In genomic region chr12:92987846-92988621, GRCh38 we compare ENCODE assay signal across 9 cellular contexts. TPM values are rescaled to one million over a fixed set of nuclear protein-coding genes. Genes with fewer than 3 reads are reported as not detected.
DNase-seq lines count a peak whose midpoint lies in the region; ATAC-seq and TF ChIP-seq lines count a peak whose summit lies in the region.
"Had no signal": no experiment of that assay in that cellular context is flagged by ENCODE, and none has a peak within 500 bp of the region (broad histone marks: within the 10 kb centered on the region; RNA-seq: fewer than 3 reads in every experiment).

No MANE protein-coding gene starts in this region.

- H4K5ac ChIP-seq in H9 (ENCODE audit: insufficient read length, low read depth, low read length), result no peak overlapping the region

- H3K14ac ChIP-seq in H9 (ENCODE audit: insufficient read depth, low read length), result no peak overlapping the region

- peak; percentile 42 for DNase-seq in H9
- DNase-seq in MV-4-11 (lab: John Stamatoyannopoulos, UW), result peak; percentile 99
- peak; percentile 10 for DNase-seq in choroid plexus epithelial cell (ENCODE audit: low read depth)
- no peak for DNase-seq in NCI-H1436 (lab: John Stamatoyannopoulos, UW)
- DNase-seq in SHP77 (lab: John Stamatoyannopoulos, UW), result no peak
- no peak for DNase-seq in LoVo (ENCODE audit: low spot score)

- H4K91ac ChIP-seq in H9 (ENCODE audit: insufficient read length, low read depth, low read length), result no peak overlapping the region

- no peak overlapping the region for H2BK120ac ChIP-seq in H9 (ENCODE audit: low read depth, low read length, poor library complexity, severe bottlenecking)

- H3K9me3 Mint-ChIP-seq in H9, result peaks cover 3 to 5% of the 10 kb centered on the region in 2 experiments; a peak in 4 of 5 replicates

- H2BK15ac ChIP-seq in H9 (ENCODE audit: low read depth, low read length), result no peak overlapping the region

- H3K79me2 ChIP-seq in H9 (ENCODE audit: insufficient read depth, low read length) (no peaks in the 10 kb centered on the region), parathyroid adenoma (no peaks in the 10 kb centered on the region)

- H3K4me1 Mint-ChIP-seq in H9, result peaks cover 9% of the 10 kb centered on the region in 2 experiments

- H3K4me2 ChIP-seq in H9 (ENCODE audit: insufficient read depth, insufficient read length, low read length) (no peak overlapping the region), parathyroid adenoma (ENCODE audit: low read length) (no peak overlapping the region)

- H4K20me1 ChIP-seq in H9 (ENCODE audit: control insufficient read depth, insufficient read depth, insufficient read length), result no peaks in the 10 kb centered on the region

- H3K4me3 Mint-ChIP-seq in H9, result no peak overlapping the region

- 0 out of 7 replicates have a peak overlapping the region, but pooled peaks of 2 of the 3 experiments have one; percentile 31 to 42 for H3K27ac Mint-ChIP-seq in H9

- no peak overlapping the region for H2BK5ac ChIP-seq in H9 (ENCODE audit: insufficient read length, low read length)

- no peak overlapping the region for H2BK12ac ChIP-seq in H9 (ENCODE audit: insufficient read length, low read depth, low read length)

- H3K9me3 ChIP-seq in H9 (ENCODE audit: control insufficient read depth, low read depth, low read length), result peaks cover 3% of the 10 kb centered on the region
- no peaks in the 10 kb centered on the region for H3K9me3 ChIP-seq in parathyroid adenoma (ENCODE audit: control insufficient read depth, low read length)
- H3K9me3 ChIP-seq: ovary had no signal

- peaks cover 0 to 2% (median 0%) of the 10 kb centered on the region in 3 experiments; a peak in 2 of 7 replicates for H3K36me3 Mint-ChIP-seq in H9 (ENCODE audit: insufficient read depth in 1 of 3, low read depth in 3 of 3)

- H3K27me3 Mint-ChIP-seq in H9 (ENCODE audit: low read depth), result no peaks in the 10 kb centered on the region

- no peaks in the 10 kb centered on the region for H3K79me1 ChIP-seq in H9 (ENCODE audit: insufficient read depth, low read depth, low read length, poor library complexity, severe bottlenecking)

- H4K8ac ChIP-seq in H9 (replicated peaks; ENCODE audit: insufficient read length, low read depth, low read length), result no peak overlapping the region

- H2AK5ac ChIP-seq in H9 (ENCODE audit: insufficient read length, low read length), result no peak overlapping the region

- no peak overlapping the region for H3K18ac ChIP-seq in H9 (ENCODE audit: insufficient read length, low read depth, low read length)

- no peak overlapping the region for H3T11ph ChIP-seq in H9 (ENCODE audit: low read length)

- H3K4me1 ChIP-seq in H9 (ENCODE audit: insufficient read depth, low read length) (no peaks in the 10 kb centered on the region; the same call in 1 of the 2 replicates), parathyroid adenoma (peaks cover 13% of the 10 kb centered on the region)

- no CpG with 5 or more reads among the region's 4 CpGs for WGBS in H9 (ENCODE audit: extremely low coverage, insufficient read length, low lambda C conversion rate)

- H3K23me2 ChIP-seq in H9 (ENCODE audit: insufficient read length, low read depth, low read length, poor library complexity, severe bottlenecking), result no peaks in the 10 kb centered on the region

- H2AFZ ChIP-seq in H9 (ENCODE audit: low read length), result no peak overlapping the region
- H2AFZ ChIP-seq in parathyroid adenoma, result peak overlapping the region; percentile 69

- H3K56ac ChIP-seq in H9 (ENCODE audit: insufficient read length, low read depth, low read length), result no peak overlapping the region

- ATAC-seq in GM18861 (IDR thresholded peaks at IDR 0.05; ENCODE audit: unreplicated experiment), result peak; percentile 83

- H3K36me3 ChIP-seq in parathyroid adenoma (ENCODE audit: control insufficient read depth, insufficient read depth, low read length), result no peaks in the 10 kb centered on the region
- H3K36me3 ChIP-seq: ovary had no signal

- no peak overlapping the region for H3K23ac ChIP-seq in H9 (ENCODE audit: insufficient read length, low read depth, low read length)

- H3K9ac ChIP-seq in H9 (ENCODE audit: extremely low read depth, insufficient read length, low read length) (no peak overlapping the region), parathyroid adenoma (no peak overlapping the region)

- H3K4me3 ChIP-seq in choroid plexus epithelial cell (ENCODE audit: low read depth, low read length) (no peak overlapping the region), parathyroid adenoma (ENCODE audit: low read depth, low read length) (no peak overlapping the region)
- H3K4me3 ChIP-seq: ovary had no signal

- H3K4ac ChIP-seq in H9 (ENCODE audit: low read depth, low read length), result no peak overlapping the region

- TF ChIP-seq CTCF in H9 (conservative IDR thresholded peaks at IDR 0.05), result no peak
- TF ChIP-seq CTCF in choroid plexus epithelial cell (conservative IDR thresholded peaks at IDR 0.05; ENCODE audit: low read depth, low read length), result no peak
- TF ChIP-seq CTCF in parathyroid adenoma (IDR thresholded peaks at IDR 0.05), result no peak

- H3K27me3 ChIP-seq in H9 (ENCODE audit: insufficient read depth, low read length), result no peaks in the 10 kb centered on the region
- no peaks in the 10 kb centered on the region for H3K27me3 ChIP-seq in parathyroid adenoma (ENCODE audit: control insufficient read depth, insufficient read depth, low read length)
- H3K27me3 ChIP-seq: ovary had no signal

- H2BK20ac ChIP-seq in H9 (ENCODE audit: low read depth, low read length, poor library complexity, severe bottlenecking), result no peak overlapping the region

- H3K27ac ChIP-seq in H9 (ENCODE audit: insufficient read length, low read depth, low read length) (no peak overlapping the region), parathyroid adenoma (peak overlapping the region; percentile 52)

RNA-seq across cellular contexts. Expression of gene EEA1, which starts 58.9 kb away (rescaled TPM):
- total RNA-seq in H9 (2021), result 11.2 and 14.9 TPM in 2 replicates

Comparison
In these comparisons a context has a peak if more than half of its experiments do, and no peak if none do; other contexts are left out.
1. DNase-seq: peak in H9 (single experiment), MV-4-11 (single experiment) and choroid plexus epithelial cell (single experiment); none in NCI-H1436 (single experiment), SHP77 (0 of 2) and LoVo (single experiment).